ENCODE assay signal across 20 cellular contexts in the genomic region with DNA sequence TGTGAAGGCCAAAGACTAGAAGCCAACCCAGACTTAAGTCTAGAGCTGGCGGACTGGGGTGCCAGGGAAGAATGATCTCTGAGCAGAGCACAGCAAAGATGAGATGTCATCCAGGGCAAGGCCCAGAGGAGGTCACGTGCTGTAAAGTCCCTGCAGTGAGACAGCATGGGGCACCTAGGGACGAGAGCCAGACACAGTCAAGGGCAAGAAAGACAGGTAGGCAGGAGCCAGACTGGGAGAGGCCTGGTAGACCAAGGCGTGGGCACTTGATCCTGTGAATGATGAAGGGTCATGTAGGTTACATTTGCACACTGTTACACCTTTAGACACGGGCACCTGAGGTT.
A peak's percentile ranks its signal among the peaks of the same experiment; 100 is the strongest.
DNase-seq lines count a peak whose midpoint lies in the region; ATAC-seq and TF ChIP-seq lines count a peak whose summit lies in the region.
"Had no signal": no experiment of that assay in that cellular context is flagged by ENCODE, and none has a peak within 500 bp of the region (broad histone marks: within the 10 kb centered on the region; RNA-seq: fewer than 3 reads in every experiment).

No MANE protein-coding gene starts in this region.

- no peaks in the 10 kb centered on the region for H3K9me3 Mint-ChIP-seq in natural killer cell treated with Interleukin-12 subunit alpha and Interleukin-12 subunit beta and Interleukin-15 and Interleukin-18, amount 100 ng/mL, for 72 hours
- H3K9me3 Mint-ChIP-seq in effector memory CD8-positive, alpha-beta T cell: no peaks in the 10 kb centered on the region
- H3K9me3 Mint-ChIP-seq in Calu3 (ENCODE audit: low read depth, unreplicated experiment): no peaks in the 10 kb centered on the region
- H3K9me3 Mint-ChIP-seq in activated naive CD8-positive, alpha-beta T cell treated with anti-CD3 and anti-CD28 coated beads for 36 hours: no peaks in the 10 kb centered on the region
- H3K9me3 Mint-ChIP-seq: T-cell had no signal

- H3K4me1 ChIP-seq in BLaER1 (peaks cover 50% of the 10 kb centered on the region), OCI-LY3 (ENCODE audit: low read length) (peaks cover 15% of the 10 kb centered on the region)

- no peak for TF ChIP-seq CTCF in OCI-LY3 (IDR thresholded peaks at IDR 0.05; ENCODE audit: low read depth, low read length)
- TF ChIP-seq CTCF in Calu3 (IDR thresholded peaks at IDR 0.05; ENCODE audit: unreplicated experiment): no peak

- H3K79me2 ChIP-seq in OCI-LY3 (ENCODE audit: low read length): no peaks in the 10 kb centered on the region

- no peaks in the 10 kb centered on the region for H3K27me3 ChIP-seq in BLaER1
- H3K27me3 ChIP-seq in OCI-LY3 (ENCODE audit: low read depth, low read length): peaks cover 90% of the 10 kb centered on the region

- CTCF ChIA-PET in Calu3 (lab: Charles Lee): no interaction called here

- H3K9ac ChIP-seq in BLaER1: no peak overlapping the region
- no peak overlapping the region for H3K9ac ChIP-seq in OCI-LY3 (ENCODE audit: low read length)
- H3K9ac ChIP-seq: GM23248 had no signal

- H3K27ac Mint-ChIP-seq in natural killer cell treated with Interleukin-12 subunit alpha and Interleukin-12 subunit beta and Interleukin-15 and Interleukin-18, amount 100 ng/mL, for 72 hours: no peak overlapping the region
- no peak overlapping the region for H3K27ac Mint-ChIP-seq in effector memory CD8-positive, alpha-beta T cell
- no peak overlapping the region for H3K27ac Mint-ChIP-seq in Calu3 (ENCODE audit: unreplicated experiment)
- no peak overlapping the region for H3K27ac Mint-ChIP-seq in activated naive CD8-positive, alpha-beta T cell treated with anti-CD3 and anti-CD28 coated beads for 36 hours
- H3K27ac Mint-ChIP-seq: T-cell had no signal

- H3K27me3 Mint-ChIP-seq in natural killer cell treated with Interleukin-12 subunit alpha and Interleukin-12 subunit beta and Interleukin-15 and Interleukin-18, amount 100 ng/mL, for 72 hours: peaks cover 0 to 9% of the 10 kb centered on the region in 2 donors
- peaks cover 5 to 39% of the 10 kb centered on the region in 2 donors for H3K27me3 Mint-ChIP-seq in effector memory CD8-positive, alpha-beta T cell
- peaks cover 11% of the 10 kb centered on the region for H3K27me3 Mint-ChIP-seq in Calu3 (ENCODE audit: unreplicated experiment)
- no peaks in the 10 kb centered on the region for H3K27me3 Mint-ChIP-seq in activated naive CD8-positive, alpha-beta T cell treated with anti-CD3 and anti-CD28 coated beads for 36 hours
- H3K27me3 Mint-ChIP-seq: T-cell had no signal

- H3K4me3 ChIP-seq in BLaER1 (no peak overlapping the region), OCI-LY3 (ENCODE audit: low read length) (no peak overlapping the region)
- H3K4me3 ChIP-seq: GM23248, K562, SK-N-MC had no signal

- ATAC-seq in natural killer cell treated with Interleukin-12 subunit alpha and Interleukin-12 subunit beta and Interleukin-15 and Interleukin-18, amount 100 ng/mL, for 72 hours: peak in 1 of 2 donors; percentile 17
- no peak for ATAC-seq in effector memory CD8-positive, alpha-beta T cell (replicated peaks)
- no peak for ATAC-seq in GM19467 (IDR thresholded peaks at IDR 0.05; ENCODE audit: unreplicated experiment)
- ATAC-seq: HCT116 had no signal

- no TSS peak for BruUV-seq in Calu3 (replicated peaks; lab: Mats Ljungman, UMichigan)

- H3K27ac ChIP-seq in BLaER1 (no peak overlapping the region), OCI-LY3 (ENCODE audit: low read length) (no peak overlapping the region)
- H3K27ac ChIP-seq: C4-2B, GM23248, SK-N-MC had no signal

- intact Hi-C loops in Calu3 (cut with micrococcal nuclease; ENCODE audit: unreplicated experiment): no loop called here

- peak; percentile 42 for DNase-seq in GM19240 (ENCODE audit: insufficient read length, low spot score)
- peak; percentile 42 for DNase-seq in natural killer cell treated with Interleukin-12 subunit alpha and Interleukin-12 subunit beta and Interleukin-15 and Interleukin-18, amount 100 ng/mL, for 72 hours (ENCODE audit: low spot score)
- no peak for DNase-seq in effector memory CD8-positive, alpha-beta T cell
- no peak for DNase-seq in Calu3
- DNase-seq in activated naive CD8-positive, alpha-beta T cell treated with anti-CD3 and anti-CD28 coated beads for 36 hours: no peak
- DNase-seq: DMS 273 treated with DMSO at 0.1 percent for 48 hours; NCI-H1092; NCI-H1694; NCI-H345; NCI-H526; NK-92 treated with Interleukin-12 subunit alpha and Interleukin-12 subunit beta, amount 100 ng/mL, for 24 hours; T-cell had no signal

- H4K20me1 ChIP-seq in BLaER1 (peaks cover 12% of the 10 kb centered on the region; the same call in 1 of the 2 replicates), OCI-LY3 (ENCODE audit: insufficient read depth, low read length) (peaks cover 65% of the 10 kb centered on the region)

- no peaks in the 10 kb centered on the region for H3K4me1 Mint-ChIP-seq in natural killer cell treated with Interleukin-12 subunit alpha and Interleukin-12 subunit beta and Interleukin-15 and Interleukin-18, amount 100 ng/mL, for 72 hours (ENCODE audit: low read depth in 2 of 2)
- no peaks in the 10 kb centered on the region for H3K4me1 Mint-ChIP-seq in effector memory CD8-positive, alpha-beta T cell (ENCODE audit: low read depth in 2 of 2)
- H3K4me1 Mint-ChIP-seq in Calu3 (ENCODE audit: low read depth, unreplicated experiment): peaks cover 9% of the 10 kb centered on the region
- no peaks in the 10 kb centered on the region for H3K4me1 Mint-ChIP-seq in activated naive CD8-positive, alpha-beta T cell treated with anti-CD3 and anti-CD28 coated beads for 36 hours

- H3K9me3 ChIP-seq in BLaER1 (no peaks in the 10 kb centered on the region), OCI-LY3 (ENCODE audit: insufficient read depth, low read length) (no peaks in the 10 kb centered on the region)

- no peak overlapping the region for H3K4me3 Mint-ChIP-seq in natural killer cell treated with Interleukin-12 subunit alpha and Interleukin-12 subunit beta and Interleukin-15 and Interleukin-18, amount 100 ng/mL, for 72 hours
- no peak overlapping the region for H3K4me3 Mint-ChIP-seq in effector memory CD8-positive, alpha-beta T cell
- no peak overlapping the region for H3K4me3 Mint-ChIP-seq in Calu3 (ENCODE audit: low read depth, unreplicated experiment)
- H3K4me3 Mint-ChIP-seq in activated naive CD8-positive, alpha-beta T cell treated with anti-CD3 and anti-CD28 coated beads for 36 hours: no peak overlapping the region
- H3K4me3 Mint-ChIP-seq: T-cell had no signal

- H3K36me3 ChIP-seq in BLaER1 (no peaks in the 10 kb centered on the region), OCI-LY3 (replicated peaks; ENCODE audit: low read depth, low read length) (no peaks in the 10 kb centered on the region)

- no peak overlapping the region for H2AFZ ChIP-seq in OCI-LY3 (ENCODE audit: low read depth, low read length)
- H2AFZ ChIP-seq: GM23248 had no signal

- no peaks in the 10 kb centered on the region for H3K36me3 Mint-ChIP-seq in natural killer cell treated with Interleukin-12 subunit alpha and Interleukin-12 subunit beta and Interleukin-15 and Interleukin-18, amount 100 ng/mL, for 72 hours
- H3K36me3 Mint-ChIP-seq in effector memory CD8-positive, alpha-beta T cell (ENCODE audit: insufficient read depth): no peaks in the 10 kb centered on the region
- H3K36me3 Mint-ChIP-seq in Calu3 (ENCODE audit: insufficient read depth, unreplicated experiment): no peaks in the 10 kb centered on the region
- no peaks in the 10 kb centered on the region for H3K36me3 Mint-ChIP-seq in activated naive CD8-positive, alpha-beta T cell treated with anti-CD3 and anti-CD28 coated beads for 36 hours
- H3K36me3 Mint-ChIP-seq: T-cell had no signal

- peak overlapping the region; percentile 87 for H3K4me2 ChIP-seq in BLaER1
- H3K4me2 ChIP-seq in OCI-LY3 (ENCODE audit: low read length): peak overlapping the region; percentile 48

Comparison
In these comparisons a context has a peak if more than half of its experiments do, and no peak if none do; other contexts are left out.
1. DNase-seq: peak in GM19240 (single experiment) and natural killer cell treated with Interleukin-12 subunit alpha and Interleukin-12 subunit beta and Interleukin-15 and Interleukin-18, amount 100 ng/mL, for 72 hours (single experiment); none in effector memory CD8-positive, alpha-beta T cell (0 of 3), Calu3 (single experiment) and activated naive CD8-positive, alpha-beta T cell treated with anti-CD3 and anti-CD28 coated beads for 36 hours (single experiment).